ENCODE assay signal across 20 cellular contexts in genomic region chr6:100467144-100468012, GRCh38. TPM values are rescaled to one million over a fixed set of nuclear protein-coding genes. Genes with fewer than 3 reads are reported as not detected.
DNase-seq lines count a peak whose midpoint lies in the region; TF ChIP-seq lines count a peak whose summit lies in the region.
"Had no signal": no experiment of that assay in that cellular context is flagged by ENCODE, and none has a peak within 500 bp of the region (broad histone marks: within the 10 kb centered on the region; RNA-seq: fewer than 3 reads in every experiment).

No MANE protein-coding gene starts in this region.

- intact Hi-C loops in CD4-positive, alpha-beta memory T cell (cut with micrococcal nuclease): no loop called here
- intact Hi-C loops in MCF 10A (cut with micrococcal nuclease): no loop called here

- POLR2A ChIA-PET in CD4-positive, alpha-beta memory T cell (lab: Charles Lee; ENCODE audit: partially characterized antibody): no interaction called here
- POLR2A ChIA-PET in HEK293 (lab: Yijun Ruan, JAX): no interaction called here
- POLR2A ChIA-PET in MCF 10A (lab: Yijun Ruan, JAX): interaction anchor here (1.1 kb wide), 1 partner anchor 394 kb away, joined by 5 read pairs; no protein-coding TSS in a partner anchor

- H3K27me3 ChIP-seq in CD4-positive, alpha-beta memory T cell (ENCODE audit: insufficient read depth, low read length): peaks cover 58% of the 10 kb centered on the region
- peaks cover 100% of the 10 kb centered on the region for H3K27me3 ChIP-seq in hepatocyte

- no peak for DNase-seq in CD4-positive, alpha-beta memory T cell
- DNase-seq in hepatocyte (ENCODE audit: low spot score): no peak
- DNase-seq in nephron progenitor cell: peak; percentile 60
- no peak for DNase-seq in activated naive CD4-positive, alpha-beta T cell treated with anti-CD3 and anti-CD28 coated beads, Interleukin-2, amount 10 ng/mL, durations not matched to agents 7 days and 5 days
- DNase-seq in MCF 10A (ENCODE audit: unreplicated experiment): no peak
- no peak for DNase-seq in H4 (ENCODE audit: low spot score)
- DNase-seq in occipital lobe (lab: John Stamatoyannopoulos, UW): no peak
- DNase-seq: activated CD4-positive, alpha-beta T cell treated with anti-CD3 and anti-CD28 coated beads for 4 hours; activated naive CD8-positive, alpha-beta T cell treated with anti-CD3 and anti-CD28 coated beads, Interleukin-2, amount 10 ng/mL, durations not matched to agents 7 days and 5 days; activated T-cell treated with anti-CD3 and anti-CD28 coated beads, Interleukin-2, amount 50 U/mL, for 1 hour; GM23248; NCI-H2029 treated with DMSO at 0.1 percent for 48 hours; NCI-H526 treated with DMSO at 0.1 percent for 48 hours; PC-3; stimulated activated CD4-positive, alpha-beta T cell treated with anti-CD3 and anti-CD28 coated beads, Interleukin-2, amount 100 ng/mL, for 48 hours had no signal

- CTCF ChIA-PET in CD4-positive, alpha-beta memory T cell (lab: Charles Lee; ENCODE audit: partially characterized antibody): no interaction called here
- CTCF ChIA-PET in HEK293 (lab: Yijun Ruan, JAX): interaction anchor here (0.7 to 1.2 kb wide), 3 partner anchors 12 to 358 kb away, joined by 3 to 4 read pairs (median 3); no protein-coding TSS in a partner anchor
- CTCF ChIA-PET in activated naive CD4-positive, alpha-beta T cell treated with anti-CD3 and anti-CD28 coated beads, Interleukin-2, amount 10 ng/mL, durations not matched to agents 7 days and 5 days (lab: Charles Lee): no interaction called here
- CTCF ChIA-PET in MCF 10A (lab: Yijun Ruan, JAX): interaction anchor here (0.7 to 1.4 kb wide), 2 partner anchors 13 to 65 kb away, joined by 3 read pairs; no protein-coding TSS in a partner anchor

- peak overlapping the region in 3 of 7 donors; percentile 13 to 87 (median 68) for H3K27ac Mint-ChIP-seq in CD4-positive, alpha-beta memory T cell
- H3K27ac Mint-ChIP-seq in nephron progenitor cell: no peak overlapping the region
- no peak overlapping the region for H3K27ac Mint-ChIP-seq in activated naive CD4-positive, alpha-beta T cell treated with anti-CD3 and anti-CD28 coated beads, Interleukin-2, amount 10 ng/mL, durations not matched to agents 7 days and 5 days
- H3K27ac Mint-ChIP-seq in MCF 10A (ENCODE audit: low read depth, unreplicated experiment): no peak overlapping the region

- peaks cover under 1 to 2% of the 10 kb centered on the region in 2 donors for H3K36me3 Mint-ChIP-seq in CD4-positive, alpha-beta memory T cell
- H3K36me3 Mint-ChIP-seq in nephron progenitor cell (ENCODE audit: low read depth) (no peaks in the 10 kb centered on the region), MCF 10A (ENCODE audit: insufficient read depth, unreplicated experiment) (no peaks in the 10 kb centered on the region)
- peaks cover 13% of the 10 kb centered on the region for H3K36me3 Mint-ChIP-seq in activated naive CD4-positive, alpha-beta T cell treated with anti-CD3 and anti-CD28 coated beads, Interleukin-2, amount 10 ng/mL, durations not matched to agents 7 days and 5 days

- H3K27me3 Mint-ChIP-seq in CD4-positive, alpha-beta memory T cell: peaks cover 67 to 72% of the 10 kb centered on the region in 2 donors
- peaks cover 100% of the 10 kb centered on the region for H3K27me3 Mint-ChIP-seq in nephron progenitor cell (ENCODE audit: low read depth, poor library complexity)
- H3K27me3 Mint-ChIP-seq in activated naive CD4-positive, alpha-beta T cell treated with anti-CD3 and anti-CD28 coated beads, Interleukin-2, amount 10 ng/mL, durations not matched to agents 7 days and 5 days: peaks cover 91% of the 10 kb centered on the region
- H3K27me3 Mint-ChIP-seq in MCF 10A (ENCODE audit: insufficient read depth, unreplicated experiment): no peaks in the 10 kb centered on the region

- H3K79me2 ChIP-seq in hepatocyte: no peaks in the 10 kb centered on the region

- no peaks in the 10 kb centered on the region for H3K9me2 ChIP-seq in hepatocyte (replicated peaks; ENCODE audit: insufficient read depth)

- peaks cover 16% of the 10 kb centered on the region for H3K4me1 ChIP-seq in CD4-positive, alpha-beta memory T cell (ENCODE audit: insufficient read depth, low read length)
- peaks cover 2% of the 10 kb centered on the region for H3K4me1 ChIP-seq in HEK293 (ENCODE audit: control insufficient read depth, insufficient read depth, low read length)
- peaks cover 8% of the 10 kb centered on the region for H3K4me1 ChIP-seq in hepatocyte (ENCODE audit: insufficient read depth)

- TF ChIP-seq CTCF in HEK293 (tag by site-specific recombination; IDR thresholded peaks at IDR 0.05) (no peak), hepatocyte (IDR thresholded peaks at IDR 0.05; ENCODE audit: poor library complexity) (no peak), nephron progenitor cell (IDR thresholded peaks at IDR 0.05) (no peak), MCF 10A (IDR thresholded peaks at IDR 0.05; ENCODE audit: unreplicated experiment) (no peak)

- WGBS in hepatocyte (ENCODE audit: low lambda C conversion rate, missing lambda C conversion rate): 9% methylated on average over 46 of the region's 48 CpGs

- H3K36me3 ChIP-seq in CD4-positive, alpha-beta memory T cell (ENCODE audit: insufficient read depth, low read length): no peaks in the 10 kb centered on the region
- H3K36me3 ChIP-seq in HEK293 (ENCODE audit: control insufficient read depth in 2 of 2, insufficient read depth in 1 of 2, low read length in 2 of 2) (no peaks in the 10 kb centered on the region), hepatocyte (replicated peaks; ENCODE audit: insufficient read depth, low read depth) (no peaks in the 10 kb centered on the region)
- H3K36me3 ChIP-seq: neutrophil had no signal

- H4K20me1 ChIP-seq in hepatocyte (ENCODE audit: insufficient read depth, poor library complexity, severe bottlenecking): no peaks in the 10 kb centered on the region

- H3K4me2 ChIP-seq in hepatocyte: peak overlapping the region; percentile 9

- no TSS peak for BruUV-seq in MCF 10A (replicated peaks; lab: Mats Ljungman, UMichigan)

- peak overlapping the region in 6 of 8 donors; percentile 6 to 80 (median 52) for H3K4me3 Mint-ChIP-seq in CD4-positive, alpha-beta memory T cell
- H3K4me3 Mint-ChIP-seq in nephron progenitor cell: peak overlapping the region; percentile 86
- no peak overlapping the region for H3K4me3 Mint-ChIP-seq in activated naive CD4-positive, alpha-beta T cell treated with anti-CD3 and anti-CD28 coated beads, Interleukin-2, amount 10 ng/mL, durations not matched to agents 7 days and 5 days
- H3K4me3 Mint-ChIP-seq in MCF 10A (ENCODE audit: unreplicated experiment): no peak overlapping the region
- H3K4me3 Mint-ChIP-seq: activated naive CD8-positive, alpha-beta T cell treated with anti-CD3 and anti-CD28 coated beads, Interleukin-2, amount 10 ng/mL, durations not matched to agents 7 days and 5 days had no signal

- no peak overlapping the region for H2AFZ ChIP-seq in hepatocyte
- H2AFZ ChIP-seq: GM23248 had no signal

- peaks cover 3 to 45% (median 41%) of the 10 kb centered on the region in 8 donors for H3K9me3 Mint-ChIP-seq in CD4-positive, alpha-beta memory T cell
- H3K9me3 Mint-ChIP-seq in nephron progenitor cell (no peaks in the 10 kb centered on the region), MCF 10A (ENCODE audit: unreplicated experiment) (no peaks in the 10 kb centered on the region)
- H3K9me3 Mint-ChIP-seq in activated naive CD4-positive, alpha-beta T cell treated with anti-CD3 and anti-CD28 coated beads, Interleukin-2, amount 10 ng/mL, durations not matched to agents 7 days and 5 days: peaks cover 8% of the 10 kb centered on the region

- no peak overlapping the region for H3K27ac ChIP-seq in CD4-positive, alpha-beta memory T cell (ENCODE audit: low read depth, low read length)
- H3K27ac ChIP-seq in HEK293 (ENCODE audit: extremely low read depth, low read depth, low read length): no peak overlapping the region
- H3K27ac ChIP-seq in hepatocyte: no peak overlapping the region
- H3K27ac ChIP-seq: GM23248, neutrophil had no signal

- no peaks in the 10 kb centered on the region for H3K9me3 ChIP-seq in CD4-positive, alpha-beta memory T cell (ENCODE audit: control insufficient read depth in 1 of 2, low read length in 2 of 2)
- no peaks in the 10 kb centered on the region for H3K9me3 ChIP-seq in HEK293 (ENCODE audit: control insufficient read depth, insufficient read depth, low read depth, low read length)
- H3K9me3 ChIP-seq in hepatocyte (ENCODE audit: low read depth): no peaks in the 10 kb centered on the region
- H3K9me3 ChIP-seq: neutrophil had no signal

- no peak overlapping the region for H3K4me3 ChIP-seq in CD4-positive, alpha-beta memory T cell (ENCODE audit: low read length in 2 of 2)
- H3K4me3 ChIP-seq in HEK293 (ENCODE audit: low read depth, low read length): no peak overlapping the region
- H3K4me3 ChIP-seq in hepatocyte: no peak overlapping the region
- H3K4me3 ChIP-seq: GM23248, K562 had no signal

- peaks cover 8 to 32% (median 19%) of the 10 kb centered on the region in 4 donors for H3K4me1 Mint-ChIP-seq in CD4-positive, alpha-beta memory T cell
- H3K4me1 Mint-ChIP-seq in nephron progenitor cell (peaks cover 58% of the 10 kb centered on the region), MCF 10A (ENCODE audit: insufficient read depth, unreplicated experiment) (no peaks in the 10 kb centered on the region)
- H3K4me1 Mint-ChIP-seq in activated naive CD4-positive, alpha-beta T cell treated with anti-CD3 and anti-CD28 coated beads, Interleukin-2, amount 10 ng/mL, durations not matched to agents 7 days and 5 days: peaks cover 6% of the 10 kb centered on the region

TF ChIP-seq in HEK293, 187 proteins besides CTCF, POLR2A, EP300 and RAD21:
- peak; percentile 42; the same call in 1 of the 2 replicates for TF ChIP-seq ZNF202 (tag by site-specific recombination; IDR thresholded peaks at IDR 0.05; ENCODE audit: borderline replicate concordance)
- no peak for TF ChIP-seq ZNF561 (tag by site-specific recombination; IDR thresholded peaks at IDR 0.05; ENCODE audit: borderline replicate concordance)
- no peak for TF ChIP-seq GLI4 (tag by site-specific recombination; IDR thresholded peaks at IDR 0.05)
TF ChIP-seq in HEK293: peak in this region for 1.

RNA-seq across cellular contexts. Expression of gene SIM1, which starts 2.7 kb away (rescaled TPM):
- not detected for total RNA-seq in CD4-positive, alpha-beta memory T cell
- polyA plus RNA-seq in CD4-positive, alpha-beta memory T cell: not detected
- 0.20 and 0.30 TPM in 2 replicates for total RNA-seq in hepatocyte
- polyA plus RNA-seq in hepatocyte: 0.88 TPM in 1 of 2 replicates, not detected in the other
- total RNA-seq in MCF 10A (2022): not detected in 2 replicates
- 0.02 TPM in 1 of 2 replicates, not detected in the other for total RNA-seq in H4 (2014; rRNA removed; shearing (Covaris generic))
- not detected for total RNA-seq in occipital lobe
- total RNA-seq: activated naive CD8-positive, alpha-beta T cell treated with anti-CD3 and anti-CD28 coated beads, Interleukin-2, amount 10 ng/mL, durations not matched to agents 7 days and 5 days; K562; PC-3; SK-MEL-5; temporal lobe had no signal
- polyA plus RNA-seq: K562 had no signal

Comparison
In these comparisons a context has a peak if more than half of its experiments do, and no peak if none do; other contexts are left out.
1. H3K4me3 Mint-ChIP-seq: peak in CD4-positive, alpha-beta memory T cell (6 of 8) and nephron progenitor cell (single experiment); none in activated naive CD4-positive, alpha-beta T cell treated with anti-CD3 and anti-CD28 coated beads, Interleukin-2, amount 10 ng/mL, durations not matched to agents 7 days and 5 days (single experiment) and MCF 10A (single experiment).
2. CTCF ChIA-PET loops: an anchor here in HEK293 (0.7 to 1.2 kb wide) and MCF 10A (0.7 to 1.4 kb wide); none called in CD4-positive, alpha-beta memory T cell and activated naive CD4-positive, alpha-beta T cell treated with anti-CD3 and anti-CD28 coated beads, Interleukin-2, amount 10 ng/mL, durations not matched to agents 7 days and 5 days.